ENCODE assay signal across 1 cellular context in the genomic region with DNA sequence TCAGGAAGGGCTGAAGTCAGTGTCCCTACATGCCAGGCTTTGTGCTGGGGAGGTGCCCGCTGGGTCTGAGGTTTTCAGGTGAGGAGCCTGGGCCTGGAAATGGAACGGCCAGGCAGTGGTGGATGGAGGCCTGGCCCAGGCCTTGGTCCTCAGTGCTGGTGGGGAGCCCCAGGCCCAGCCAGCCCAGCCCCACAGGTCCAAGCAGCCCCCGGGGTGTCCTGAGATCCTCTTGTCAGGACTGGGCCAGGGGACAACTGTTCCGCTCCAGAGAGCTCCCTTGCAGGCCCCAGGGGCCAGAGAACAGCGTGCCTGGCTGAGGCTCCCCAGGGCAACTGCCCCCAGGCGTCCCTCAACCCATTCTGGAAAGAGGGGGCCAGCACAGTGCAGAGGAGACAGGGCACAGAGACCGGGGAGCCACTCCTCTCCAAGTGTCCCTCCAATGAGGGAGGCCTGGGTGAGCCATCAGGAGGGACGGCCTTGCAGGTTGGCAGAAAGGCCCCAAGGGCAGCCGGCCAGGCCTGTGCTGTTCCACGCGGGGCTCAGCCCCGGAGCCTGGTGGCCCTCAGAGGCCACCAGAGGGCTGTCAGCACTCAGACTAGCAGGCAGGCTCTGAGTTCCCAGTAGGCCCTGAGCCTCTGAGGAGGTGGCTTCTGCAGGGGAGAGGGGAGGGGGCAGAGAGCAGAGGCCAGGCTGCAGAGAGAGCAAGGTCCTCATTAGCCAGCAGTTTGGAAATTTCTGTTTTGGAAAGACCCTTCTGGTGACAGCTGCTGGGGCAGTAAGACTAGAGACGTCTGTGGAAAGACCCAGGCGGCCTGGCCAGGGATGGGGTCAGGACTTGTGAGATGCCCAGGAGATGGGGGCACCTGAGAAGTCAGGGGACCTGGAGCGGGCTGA.
TF ChIP-seq lines count a peak whose summit lies in the region.

No MANE protein-coding gene starts in this region.

TF ChIP-seq in HepG2, 621 proteins besides CTCF, POLR2A, EP300 and RAD21 (continued from another document and continues in another):
- TF ChIP-seq PAXIP1 (CRISPR knock-in tag; conservative IDR thresholded peaks at IDR 0.05): peak; percentile 77
- no peak; the same call in 1 of the 2 replicates for TF ChIP-seq MIER2 (CRISPR knock-in tag; IDR thresholded peaks at IDR 0.05)
- no peak for TF ChIP-seq KLF12 (CRISPR knock-in tag; IDR thresholded peaks at IDR 0.05; ENCODE audit: borderline replicate concordance)
- TF ChIP-seq TBX3 (IDR thresholded peaks at IDR 0.05; ENCODE audit: borderline replicate concordance): no peak
- TF ChIP-seq ZNF572 (CRISPR knock-in tag; IDR thresholded peaks at IDR 0.05): 0 out of 2 replicates have a peak, but pooled peaks have one; percentile 3
- TF ChIP-seq, protein P1, sequence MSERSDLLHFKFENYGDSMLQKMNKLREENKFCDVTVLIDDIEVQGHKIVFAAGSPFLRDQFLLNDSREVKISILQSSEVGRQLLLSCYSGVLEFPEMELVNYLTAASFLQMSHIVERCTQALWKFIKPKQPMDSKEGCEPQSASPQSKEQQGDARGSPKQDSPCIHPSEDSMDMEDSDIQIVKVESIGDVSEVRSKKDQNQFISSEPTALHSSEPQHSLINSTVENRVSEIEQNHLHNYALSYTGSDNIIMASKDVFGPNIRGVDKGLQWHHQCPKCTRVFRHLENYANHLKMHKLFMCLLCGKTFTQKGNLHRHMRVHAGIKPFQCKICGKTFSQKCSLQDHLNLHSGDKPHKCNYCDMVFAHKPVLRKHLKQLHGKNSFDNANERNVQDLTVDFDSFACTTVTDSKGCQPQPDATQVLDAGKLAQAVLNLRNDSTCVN (CRISPR knock-in tag; IDR thresholded peaks at IDR 0.05; ENCODE audit: borderline replicate concordance): no peak
- TF ChIP-seq HNRNPUL1 (IDR thresholded peaks at IDR 0.05; ENCODE audit: low read depth, low read length): no peak
- TF ChIP-seq FOSL1 (CRISPR knock-in tag; IDR thresholded peaks at IDR 0.05; ENCODE audit: borderline replicate concordance): no peak
- TF ChIP-seq XRCC5 (optimal IDR thresholded peaks at IDR 0.05; ENCODE audit: low read length): peak; percentile 92
- no peak for TF ChIP-seq ZBTB40 (IDR thresholded peaks at IDR 0.05)
- TF ChIP-seq ZBTB40 (CRISPR knock-in tag; IDR thresholded peaks at IDR 0.05): peak; percentile 12; the same call in 1 of the 2 replicates
- TF ChIP-seq ZNF33B (CRISPR knock-in tag; IDR thresholded peaks at IDR 0.05): 0 out of 2 replicates have a peak, but pooled peaks have one; percentile 74
- no peak for TF ChIP-seq ZNF550 (CRISPR knock-in tag; IDR thresholded peaks at IDR 0.05; ENCODE audit: borderline replicate concordance)
- peak; percentile 48 for TF ChIP-seq SAP130 (CRISPR knock-in tag; IDR thresholded peaks at IDR 0.05; ENCODE audit: low read depth)
- TF ChIP-seq MATR3 (CRISPR knock-in tag; IDR thresholded peaks at IDR 0.05): no peak
- no peak for TF ChIP-seq ZNF337 (CRISPR knock-in tag; IDR thresholded peaks at IDR 0.05; ENCODE audit: borderline replicate concordance, low read depth)
- TF ChIP-seq ATF5 (CRISPR knock-in tag; IDR thresholded peaks at IDR 0.05; ENCODE audit: low read depth): 0 out of 2 replicates have a peak, but pooled peaks have one; percentile 52
- peak; percentile 57; the same call in 1 of the 2 replicates for TF ChIP-seq ZGPAT (CRISPR knock-in tag; IDR thresholded peaks at IDR 0.05)
- TF ChIP-seq ZNF788 (CRISPR knock-in tag; IDR thresholded peaks at IDR 0.05; ENCODE audit: borderline replicate concordance): peak; percentile 82; the same call in 1 of the 2 replicates
- peak; percentile 66; the same call in 1 of the 2 replicates for TF ChIP-seq ZNF350 (CRISPR knock-in tag; IDR thresholded peaks at IDR 0.05; ENCODE audit: borderline replicate concordance, low read depth)
- TF ChIP-seq ERF (CRISPR knock-in tag; IDR thresholded peaks at IDR 0.05): 0 out of 2 replicates have a peak, but pooled peaks have one; percentile 30
- no peak for TF ChIP-seq IKZF4 (CRISPR knock-in tag; IDR thresholded peaks at IDR 0.05; ENCODE audit: borderline replicate concordance, low read depth, not compliant biosample characterization)
- TF ChIP-seq AHR (CRISPR knock-in tag; IDR thresholded peaks at IDR 0.05): no peak
- no peak for TF ChIP-seq ZBTB4 (CRISPR knock-in tag; IDR thresholded peaks at IDR 0.05; ENCODE audit: borderline replicate concordance)
- no peak for TF ChIP-seq CBX1 (IDR thresholded peaks at IDR 0.05; ENCODE audit: low read depth)
- TF ChIP-seq KLF11 (CRISPR knock-in tag; IDR thresholded peaks at IDR 0.05): no peak
- TF ChIP-seq PRMT3 (CRISPR knock-in tag; IDR thresholded peaks at IDR 0.05; ENCODE audit: borderline replicate concordance, low read depth): no peak
- no peak for TF ChIP-seq ATF1 (CRISPR knock-in tag; IDR thresholded peaks at IDR 0.05)
- no peak for TF ChIP-seq ATRX (CRISPR knock-in tag; IDR thresholded peaks at IDR 0.05; ENCODE audit: borderline replicate concordance)
- TF ChIP-seq MTA3 (CRISPR knock-in tag; IDR thresholded peaks at IDR 0.05): no peak
- no peak for TF ChIP-seq CENPX (CRISPR knock-in tag; IDR thresholded peaks at IDR 0.05)
- TF ChIP-seq ZIK1 (CRISPR knock-in tag; IDR thresholded peaks at IDR 0.05; ENCODE audit: borderline replicate concordance, low read depth): no peak
- TF ChIP-seq ADNP (CRISPR knock-in tag; IDR thresholded peaks at IDR 0.05): no peak
- TF ChIP-seq TMF1 (CRISPR knock-in tag; IDR thresholded peaks at IDR 0.05; ENCODE audit: low read depth): no peak
- peak; percentile 52; the same call in 1 of the 2 replicates for TF ChIP-seq KAT8 (CRISPR knock-in tag; IDR thresholded peaks at IDR 0.05)
- no peak for TF ChIP-seq SNAI1 (CRISPR knock-in tag; IDR thresholded peaks at IDR 0.05; ENCODE audit: borderline replicate concordance)
- TF ChIP-seq ZNF383 (CRISPR knock-in tag; IDR thresholded peaks at IDR 0.05; ENCODE audit: borderline replicate concordance): no peak
- TF ChIP-seq TCF12 (IDR thresholded peaks at IDR 0.05): no peak
- TF ChIP-seq TCF12 (CRISPR knock-in tag; IDR thresholded peaks at IDR 0.05): no peak; the same call in 1 of the 2 replicates
- no peak for TF ChIP-seq ZNF644 (CRISPR knock-in tag; IDR thresholded peaks at IDR 0.05; ENCODE audit: low read depth)
